Comparison of ENCODE assay signal across 31 cellular contexts in genomic region chr1:179341943-179342547, GRCh38. TPM values are rescaled to one million over a fixed set of nuclear protein-coding genes. Genes with fewer than 3 reads are reported as not detected.
"Had no signal": no experiment of that assay in that cellular context is flagged by ENCODE, and none has a peak within 500 bp of the region (broad histone marks: within the 10 kb centered on the region; RNA-seq: fewer than 3 reads in every experiment).

No MANE protein-coding gene starts in this region.

- H3K9me3 Mint-ChIP-seq: activated B cell treated with CpG ODN at 0.5 μM for 24 hours; activated CD8-positive, alpha-beta T cell treated with anti-CD3 and anti-CD28 coated beads for 36 hours; activated naive CD4-positive, alpha-beta T cell treated with anti-CD3 and anti-CD28 coated beads, Interleukin-2, amount 10 ng/mL, durations not matched to agents 7 days and 5 days; activated naive CD4-positive, alpha-beta T cell treated with anti-CD3 and anti-CD28 coated beads, Interleukin-2, amount 50 U/mL, for 72 hours had no signal

- FAIRE-seq: endometrium had no signal

- H3K27ac Mint-ChIP-seq: activated B cell treated with CpG ODN at 0.5 μM for 24 hours; activated CD8-positive, alpha-beta T cell treated with anti-CD3 and anti-CD28 coated beads for 36 hours; activated naive CD4-positive, alpha-beta T cell treated with anti-CD3 and anti-CD28 coated beads, Interleukin-2, amount 10 ng/mL, durations not matched to agents 7 days and 5 days had no signal

- H3K4me3 Mint-ChIP-seq: activated B cell treated with CpG ODN at 0.5 μM for 24 hours; activated CD8-positive, alpha-beta T cell treated with anti-CD3 and anti-CD28 coated beads for 36 hours; activated naive CD4-positive, alpha-beta T cell treated with anti-CD3 and anti-CD28 coated beads, Interleukin-2, amount 10 ng/mL, durations not matched to agents 7 days and 5 days had no signal

- DNase-seq: activated B cell treated with CpG ODN at 0.5 μM for 24 hours; activated CD4-positive, alpha-beta T cell treated with anti-CD3 and anti-CD28 coated beads for 48 hours; activated CD4-positive, alpha-beta T cell treated with anti-CD3 and anti-CD28 coated beads, Interleukin-2, amount 50 U/mL, for 1 hour; activated CD4-positive, alpha-beta T cell treated with anti-CD3 and anti-CD28 coated beads, Interleukin-2, amount 50 U/mL, for 48 hours; activated CD8-positive, alpha-beta memory T cell treated with anti-CD3 and anti-CD28 coated beads for 24 hours; activated CD8-positive, alpha-beta T cell treated with anti-CD3 and anti-CD28 coated beads for 36 hours; activated gamma-delta T cell; activated naive CD4-positive, alpha-beta T cell; activated naive CD4-positive, alpha-beta T cell treated with anti-CD3 and anti-CD28 coated beads, Interleukin-2, amount 10 ng/mL, durations not matched to agents 7 days and 5 days; activated T-cell treated with anti-CD3 and anti-CD28 coated beads, Interleukin-2, amount 50 U/mL, for 48 hours; adrenal gland; amygdala; aorta; body of pancreas; caudate nucleus; cerebellar nuclear complex; colonic mucosa; effector CD8-positive, alpha-beta T cell; esophagus squamous epithelium; foreskin melanocyte; T-helper 2 cell; WERI-Rb-1 had no signal

- H3K36me3 ChIP-seq: colonic mucosa had no signal

- H3K4me1 ChIP-seq: adrenal gland, colonic mucosa, esophagus squamous epithelium had no signal

- H3K27me3 Mint-ChIP-seq: activated B cell treated with CpG ODN at 0.5 μM for 24 hours; activated CD8-positive, alpha-beta T cell treated with anti-CD3 and anti-CD28 coated beads for 36 hours; activated naive CD4-positive, alpha-beta T cell treated with anti-CD3 and anti-CD28 coated beads, Interleukin-2, amount 10 ng/mL, durations not matched to agents 7 days and 5 days had no signal

- H3K27me3 ChIP-seq: adrenal gland, body of pancreas, colonic mucosa, esophagus squamous epithelium had no signal

- H3K9me3 ChIP-seq: adrenal gland, body of pancreas, colonic mucosa, esophagus squamous epithelium had no signal

- H3K27ac ChIP-seq: adrenal gland, body of pancreas, colonic mucosa, epithelial cell of prostate, esophagus squamous epithelium, WERI-Rb-1 had no signal

- ATAC-seq: activated CD4-positive, CD25-positive, alpha-beta regulatory T cell treated with anti-CD3 and anti-CD28 coated beads, Interleukin-2, amount 50 U/mL, for 24 hours; activated CD8-positive, alpha-beta T cell treated with anti-CD3 and anti-CD28 coated beads for 36 hours; activated naive CD4-positive, alpha-beta T cell treated with anti-CD3 and anti-CD28 coated beads, Interleukin-2, amount 50 U/mL, for 72 hours; body of pancreas had no signal

- H3K4me3 ChIP-seq: adrenal gland, body of pancreas, colonic mucosa, esophagus squamous epithelium had no signal

RNA-seq across cellular contexts. Expression of gene AXDND1, which starts 23.7 kb away (rescaled TPM):
- total RNA-seq: aorta; dermis microvascular lymphatic vessel endothelial cell; endothelial cell of umbilical vein; fibroblast of villous mesenchyme; T-helper 1 cell treated with Interleukin-12 subunit alpha and Interleukin-12 subunit beta and Interleukin-4 antibody, amounts not matched to agents 30 ng/mL and 1 ng/mL, for 36 hours had no signal
- polyA plus RNA-seq: aorta, esophagus had no signal
